ENCODE assay signal across 1 cellular context in genomic region chr17:35460354-35460851, GRCh38.
TF ChIP-seq lines count a peak whose summit lies in the region.

No MANE protein-coding gene starts in this region.

TF ChIP-seq in WTC11, 78 proteins besides CTCF, POLR2A, EP300 and RAD21 (continued from another document):
- TF ChIP-seq ARID4B (CRISPR knock-in tag; IDR thresholded peaks at IDR 0.05; ENCODE audit: borderline replicate concordance) (no peak), CREM (CRISPR knock-in tag; IDR thresholded peaks at IDR 0.05) (no peak; the same call in 1 of the 2 replicates), USF2 (CRISPR knock-in tag; IDR thresholded peaks at IDR 0.05) (no peak), GRHL2 (CRISPR knock-in tag; IDR thresholded peaks at IDR 0.05; ENCODE audit: insufficient replicate concordance, severe bottlenecking) (no peak), FOXP1 (CRISPR knock-in tag; IDR thresholded peaks at IDR 0.05; ENCODE audit: borderline replicate concordance) (no peak; the same call in 1 of the 2 replicates), NR2C2 (CRISPR knock-in tag; IDR thresholded peaks at IDR 0.05) (no peak), ZNF423 (CRISPR knock-in tag; IDR thresholded peaks at IDR 0.05) (peak; percentile 57; the same call in 1 of the 2 replicates), FOXK1 (CRISPR knock-in tag; IDR thresholded peaks at IDR 0.05) (0 out of 2 replicates have a peak, but pooled peaks have one; percentile 33), ZMAT4 (CRISPR knock-in tag; IDR thresholded peaks at IDR 0.05) (no peak), RORB (CRISPR knock-in tag; IDR thresholded peaks at IDR 0.05) (no peak), ELF4 (CRISPR knock-in tag; IDR thresholded peaks at IDR 0.05; ENCODE audit: low read depth) (no peak), HMGA2 (CRISPR knock-in tag; IDR thresholded peaks at IDR 0.05) (no peak), PRDM15 (CRISPR knock-in tag; IDR thresholded peaks at IDR 0.05) (no peak), MXD4 (CRISPR knock-in tag; IDR thresholded peaks at IDR 0.05; ENCODE audit: borderline replicate concordance) (no peak), IRF2 (CRISPR knock-in tag; IDR thresholded peaks at IDR 0.05; ENCODE audit: borderline replicate concordance, low read depth) (no peak), ZNF219 (CRISPR knock-in tag; IDR thresholded peaks at IDR 0.05; ENCODE audit: borderline replicate concordance) (no peak)
- TF ChIP-seq, protein P1, sequence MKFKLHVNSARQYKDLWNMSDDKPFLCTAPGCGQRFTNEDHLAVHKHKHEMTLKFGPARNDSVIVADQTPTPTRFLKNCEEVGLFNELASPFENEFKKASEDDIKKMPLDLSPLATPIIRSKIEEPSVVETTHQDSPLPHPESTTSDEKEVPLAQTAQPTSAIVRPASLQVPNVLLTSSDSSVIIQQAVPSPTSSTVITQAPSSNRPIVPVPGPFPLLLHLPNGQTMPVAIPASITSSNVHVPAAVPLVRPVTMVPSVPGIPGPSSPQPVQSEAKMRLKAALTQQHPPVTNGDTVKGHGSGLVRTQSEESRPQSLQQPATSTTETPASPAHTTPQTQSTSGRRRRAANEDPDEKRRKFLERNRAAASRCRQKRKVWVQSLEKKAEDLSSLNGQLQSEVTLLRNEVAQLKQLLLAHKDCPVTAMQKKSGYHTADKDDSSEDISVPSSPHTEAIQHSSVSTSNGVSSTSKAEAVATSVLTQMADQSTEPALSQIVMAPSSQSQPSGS (CRISPR knock-in tag; IDR thresholded peaks at IDR 0.05; ENCODE audit: borderline replicate concordance, low read depth), result no peak
- TF ChIP-seq, protein P2, sequence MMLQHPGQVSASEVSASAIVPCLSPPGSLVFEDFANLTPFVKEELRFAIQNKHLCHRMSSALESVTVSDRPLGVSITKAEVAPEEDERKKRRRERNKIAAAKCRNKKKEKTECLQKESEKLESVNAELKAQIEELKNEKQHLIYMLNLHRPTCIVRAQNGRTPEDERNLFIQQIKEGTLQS (CRISPR knock-in tag; conservative IDR thresholded peaks at IDR 0.05), result no peak
- TF ChIP-seq, protein P3, sequence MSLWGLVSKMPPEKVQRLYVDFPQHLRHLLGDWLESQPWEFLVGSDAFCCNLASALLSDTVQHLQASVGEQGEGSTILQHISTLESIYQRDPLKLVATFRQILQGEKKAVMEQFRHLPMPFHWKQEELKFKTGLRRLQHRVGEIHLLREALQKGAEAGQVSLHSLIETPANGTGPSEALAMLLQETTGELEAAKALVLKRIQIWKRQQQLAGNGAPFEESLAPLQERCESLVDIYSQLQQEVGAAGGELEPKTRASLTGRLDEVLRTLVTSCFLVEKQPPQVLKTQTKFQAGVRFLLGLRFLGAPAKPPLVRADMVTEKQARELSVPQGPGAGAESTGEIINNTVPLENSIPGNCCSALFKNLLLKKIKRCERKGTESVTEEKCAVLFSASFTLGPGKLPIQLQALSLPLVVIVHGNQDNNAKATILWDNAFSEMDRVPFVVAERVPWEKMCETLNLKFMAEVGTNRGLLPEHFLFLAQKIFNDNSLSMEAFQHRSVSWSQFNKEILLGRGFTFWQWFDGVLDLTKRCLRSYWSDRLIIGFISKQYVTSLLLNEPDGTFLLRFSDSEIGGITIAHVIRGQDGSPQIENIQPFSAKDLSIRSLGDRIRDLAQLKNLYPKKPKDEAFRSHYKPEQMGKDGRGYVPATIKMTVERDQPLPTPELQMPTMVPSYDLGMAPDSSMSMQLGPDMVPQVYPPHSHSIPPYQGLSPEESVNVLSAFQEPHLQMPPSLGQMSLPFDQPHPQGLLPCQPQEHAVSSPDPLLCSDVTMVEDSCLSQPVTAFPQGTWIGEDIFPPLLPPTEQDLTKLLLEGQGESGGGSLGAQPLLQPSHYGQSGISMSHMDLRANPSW (CRISPR knock-in tag; conservative IDR thresholded peaks at IDR 0.05; ENCODE audit: low read depth), result no peak
- TF ChIP-seq, protein P4, sequence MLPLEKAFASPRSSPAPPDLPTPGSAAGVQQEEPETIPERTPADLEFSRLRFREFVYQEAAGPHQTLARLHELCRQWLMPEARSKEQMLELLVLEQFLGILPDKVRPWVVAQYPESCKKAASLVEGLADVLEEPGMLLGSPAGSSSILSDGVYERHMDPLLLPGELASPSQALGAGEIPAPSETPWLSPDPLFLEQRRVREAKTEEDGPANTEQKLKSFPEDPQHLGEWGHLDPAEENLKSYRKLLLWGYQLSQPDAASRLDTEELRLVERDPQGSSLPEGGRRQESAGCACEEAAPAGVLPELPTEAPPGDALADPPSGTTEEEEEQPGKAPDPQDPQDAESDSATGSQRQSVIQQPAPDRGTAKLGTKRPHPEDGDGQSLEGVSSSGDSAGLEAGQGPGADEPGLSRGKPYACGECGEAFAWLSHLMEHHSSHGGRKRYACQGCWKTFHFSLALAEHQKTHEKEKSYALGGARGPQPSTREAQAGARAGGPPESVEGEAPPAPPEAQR (CRISPR knock-in tag; IDR thresholded peaks at IDR 0.05), result no peak
